In the genomic region with DNA sequence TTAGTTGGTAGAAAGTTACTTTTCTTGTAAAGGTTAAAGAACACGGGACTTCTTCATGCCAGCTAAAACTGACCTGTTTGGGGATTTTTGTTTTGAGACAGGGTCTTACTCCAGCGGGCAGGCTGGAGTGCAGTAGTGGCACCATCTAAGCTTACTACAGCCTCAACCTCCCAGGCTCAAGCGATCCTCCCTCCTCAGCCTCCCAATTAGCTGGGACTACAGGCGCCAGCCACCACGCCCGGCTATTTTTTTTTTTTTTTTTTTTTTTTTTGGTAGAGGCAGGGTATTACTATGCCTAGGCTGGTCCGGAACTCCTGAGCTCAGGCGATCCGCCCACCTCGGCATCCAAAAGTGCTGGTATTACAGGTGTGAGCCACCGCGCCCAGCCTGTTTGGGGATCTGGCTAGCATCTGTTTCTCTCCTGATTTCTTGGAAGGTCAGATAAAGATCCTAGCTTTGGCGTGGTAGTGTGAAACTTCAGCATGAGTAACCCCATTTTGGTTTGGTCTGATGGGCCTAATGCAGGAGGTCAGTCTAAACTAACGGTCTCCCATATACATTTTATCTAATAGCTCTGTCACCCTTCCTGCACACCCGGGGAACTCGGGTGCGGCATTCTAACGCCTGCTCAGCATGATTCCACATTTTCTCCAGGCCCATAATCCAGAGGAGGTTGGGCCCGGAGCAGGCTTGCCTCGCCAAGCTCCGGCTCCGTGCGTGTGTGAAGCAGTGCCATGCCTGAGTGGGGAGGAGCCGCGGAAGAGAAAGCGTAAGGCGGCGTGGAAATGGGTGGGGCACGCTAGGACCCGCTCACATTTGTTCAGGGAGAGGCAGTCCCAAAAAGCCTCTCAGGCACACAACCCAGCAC, we compare ENCODE assay signal across 8 cellular contexts. TPM values are rescaled to one million over a fixed set of nuclear protein-coding genes. Genes with fewer than 3 reads are reported as not detected.
DNase-seq lines count a peak whose midpoint lies in the region; ATAC-seq lines count a peak whose summit lies in the region.

No MANE protein-coding gene starts in this region.

- peak; percentile 71 for ATAC-seq in GM21717 (IDR thresholded peaks at IDR 0.05; ENCODE audit: unreplicated experiment)

- peak; percentile 83 for DNase-seq in G401 (ENCODE audit: low spot score)
- peak; percentile 72 for DNase-seq in Jurkat, Clone E6-1 (ENCODE audit: low read depth, low spot score)
- peak; percentile 58 for DNase-seq in T-helper 22 cell (ENCODE audit: low read depth)
- DNase-seq in astrocyte of the hippocampus (ENCODE audit: low read depth, low spot score): peak; percentile 79
- no peak for DNase-seq in NCI-H128 (lab: John Stamatoyannopoulos, UW; ENCODE audit: unreplicated experiment)

- H3K9ac ChIP-seq in skeletal muscle tissue (ENCODE audit: low read depth in 1 of 3, low read length in 3 of 3): peak overlapping the region; percentile 100

- peak overlapping the region; percentile 99 for H3K27ac ChIP-seq in skeletal muscle tissue (ENCODE audit: low read depth, low read length)

- H3K9me3 ChIP-seq in skeletal muscle tissue (ENCODE audit: control insufficient read depth in 3 of 3, low read length in 3 of 3): no peaks in the 10 kb centered on the region

- H3K4me3 ChIP-seq in Jurkat, Clone E6-1 (ENCODE audit: low read length): peak overlapping the region; percentile 77
- H3K4me3 ChIP-seq in iPS-11a (ENCODE audit: low read depth, low read length) (peak overlapping the region; percentile 68), skeletal muscle tissue (ENCODE audit: low read length in 3 of 3) (peak overlapping the region; percentile 93 to 98 (median 98))

- H3K27me3 ChIP-seq in skeletal muscle tissue (ENCODE audit: control insufficient read depth in 3 of 3, insufficient read depth in 3 of 3, low read length in 3 of 3): no peaks in the 10 kb centered on the region

- H3K36me3 ChIP-seq in skeletal muscle tissue (ENCODE audit: control insufficient read depth in 3 of 3, insufficient read depth in 3 of 3, low read length in 3 of 3): peaks cover 10 to 18% (median 18%) of the 10 kb centered on the region in 3 donors

- in situ Hi-C loops in G401 (cut with HindIII; ENCODE audit: low sequenced_read_pairs): no loop called here

- peaks cover 20 to 37% (median 27%) of the 10 kb centered on the region in 3 donors for H3K4me1 ChIP-seq in skeletal muscle tissue (ENCODE audit: control insufficient read depth in 3 of 3, insufficient read depth in 3 of 3, low read length in 3 of 3)

RNA-seq across cellular contexts. Expression of a gene that starts 1.0 kb away (rescaled TPM):
- total RNA-seq in G401 (2014; rRNA removed; shearing (Covaris generic)): 181 and 192 TPM in 2 replicates
- polyA plus RNA-seq in Jurkat, Clone E6-1 (2012; ENCODE audit: insufficient read depth, insufficient read length): 212 TPM
- total RNA-seq in skeletal muscle tissue: 236 TPM

RNA-seq across cellular contexts. Expression of a gene that starts 26.2 kb away (rescaled TPM):
- 33.8 and 49.2 TPM in 2 replicates for total RNA-seq in G401 (2014; rRNA removed; shearing (Covaris generic))
- polyA plus RNA-seq in Jurkat, Clone E6-1 (2012; ENCODE audit: insufficient read depth, insufficient read length): 16.4 TPM
- total RNA-seq in skeletal muscle tissue: 4.2 TPM
